In genomic region chr21:38766987-38767722, GRCh38 we compare ENCODE assay signal across 9 cellular contexts. TPM values are rescaled to one million over a fixed set of nuclear protein-coding genes. Genes with fewer than 3 reads are reported as not detected.
DNase-seq lines count a peak whose midpoint lies in the region; ATAC-seq and TF ChIP-seq lines count a peak whose summit lies in the region.
"Had no signal": no experiment of that assay in that cellular context is flagged by ENCODE, and none has a peak within 500 bp of the region (broad histone marks: within the 10 kb centered on the region; RNA-seq: fewer than 3 reads in every experiment).

No MANE protein-coding gene starts in this region.

- H4K20me1 ChIP-seq in BLaER1 treated with 17β-estradiol and CSF1 and Interleukin-3, amounts not matched to agents 10 nM and 100 nM = 0 out of 22 replicates have a peak, but pooled peaks cover 0 to 5% (median 0%) of the 10 kb centered on the region in 11 experiments

- peak overlapping the region in 9 of 11 experiments; percentile 20 to 96 (median 79); a peak in 18 of 22 replicates for H3K27ac ChIP-seq in BLaER1 treated with 17β-estradiol and CSF1 and Interleukin-3, amounts not matched to agents 10 nM and 100 nM
- peak overlapping the region in 1 of 2 donors; percentile 9 for H3K27ac ChIP-seq in coronary artery

- H3K4me3 ChIP-seq in BLaER1 treated with 17β-estradiol and CSF1 and Interleukin-3, amounts not matched to agents 10 nM and 100 nM = peak overlapping the region; percentile 31 to 65 (median 54)
- H3K4me3 ChIP-seq in coronary artery = peak overlapping the region; percentile 38

- DNase-seq in T-helper 17 cell (peak in 2 of 3 donors; percentile 7 to 11), coronary artery (ENCODE audit: low spot score) (peak; percentile 53), NCI-H1048 (lab: John Stamatoyannopoulos, UW) (no peak), DMS 273 (lab: John Stamatoyannopoulos, UW; ENCODE audit: unreplicated experiment) (no peak)
- peak; percentile 16 to 35 (median 29) for DNase-seq in stimulated activated CD4-positive, alpha-beta T cell treated with anti-CD3 and anti-CD28 coated beads, Interleukin-1b, Interleukin-23, amount 100 ng/mL, for 24 hours (ENCODE audit: low read depth in 4 of 4, low spot score in 1 of 4)

- no peaks in the 10 kb centered on the region for H3K36me3 Mint-ChIP-seq in T-helper 17 cell (ENCODE audit: low read depth)

- H3K4me2 ChIP-seq in BLaER1 treated with 17β-estradiol and CSF1 and Interleukin-3, amounts not matched to agents 10 nM and 100 nM = peak overlapping the region; percentile 85 to 99 (median 90)

- peak overlapping the region in 10 of 11 experiments; percentile 12 to 79 (median 64); a peak in 20 of 22 replicates for H3K9ac ChIP-seq in BLaER1 treated with 17β-estradiol and CSF1 and Interleukin-3, amounts not matched to agents 10 nM and 100 nM

- H3K27me3 Mint-ChIP-seq in T-helper 17 cell = peaks cover 4% of the 10 kb centered on the region

- peaks cover 4 to 10% (median 9%) of the 10 kb centered on the region in 11 experiments; a peak in 15 of 22 replicates for H3K9me3 ChIP-seq in BLaER1 treated with 17β-estradiol and CSF1 and Interleukin-3, amounts not matched to agents 10 nM and 100 nM (replicated peaks in 1 of 11)
- H3K9me3 ChIP-seq in T-helper 17 cell (ENCODE audit: control insufficient read depth, low read length, poor library complexity, severe bottlenecking) = no peaks in the 10 kb centered on the region

- H3K27me3 ChIP-seq in BLaER1 treated with 17β-estradiol and CSF1 and Interleukin-3, amounts not matched to agents 10 nM and 100 nM = peaks cover 0 to 70% (median 0%) of the 10 kb centered on the region in 11 experiments; a peak in 6 of 22 replicates
- H3K27me3 ChIP-seq: dorsolateral prefrontal cortex had no signal

- peaks cover 27% of the 10 kb centered on the region for H3K4me1 Mint-ChIP-seq in T-helper 17 cell

- peaks cover 0 to 5% (median 0%) of the 10 kb centered on the region in 11 experiments; a peak in 2 of 22 replicates for H3K36me3 ChIP-seq in BLaER1 treated with 17β-estradiol and CSF1 and Interleukin-3, amounts not matched to agents 10 nM and 100 nM

- no peak for TF ChIP-seq CTCF in coronary artery (IDR thresholded peaks at IDR 0.05)

- H3K4me1 ChIP-seq in BLaER1 treated with 17β-estradiol and CSF1 and Interleukin-3, amounts not matched to agents 10 nM and 100 nM = peaks cover 33 to 75% (median 72%) of the 10 kb centered on the region in 10 experiments

- peak overlapping the region; percentile 94 for H3K27ac Mint-ChIP-seq in T-helper 17 cell

- H3K4me3 Mint-ChIP-seq in T-helper 17 cell = peak overlapping the region; percentile 92

- peak; percentile 92 for ATAC-seq in GM19328 (IDR thresholded peaks at IDR 0.05; ENCODE audit: unreplicated experiment)
- peak; percentile 97 for ATAC-seq in HG03378 (IDR thresholded peaks at IDR 0.05; ENCODE audit: unreplicated experiment)
- peak; percentile 88 for ATAC-seq in T-helper 17 cell

RNA-seq across cellular contexts. Expression of gene ETS2, which starts 38.6 kb away (rescaled TPM):
- total RNA-seq in T-helper 17 cell = 10 to 100 TPM in 1 of 2 donors, 1 to 10 TPM in 1; 8.1 to 10.9 TPM

Comparison
In these comparisons a context has a peak if more than half of its experiments do, and no peak if none do; other contexts are left out.
1. DNase-seq: peak in T-helper 17 cell (2 of 3), coronary artery (single experiment) and stimulated activated CD4-positive, alpha-beta T cell treated with anti-CD3 and anti-CD28 coated beads, Interleukin-1b, Interleukin-23, amount 100 ng/mL, for 24 hours (4 of 4); none in NCI-H1048 (single experiment) and DMS 273 (single experiment).
2. Peak in every context shown above with its lines, with median percentiles within 50 percentile points of each other: ATAC-seq.